8 cellular contexts compared by ENCODE assay signal in the genomic region with DNA sequence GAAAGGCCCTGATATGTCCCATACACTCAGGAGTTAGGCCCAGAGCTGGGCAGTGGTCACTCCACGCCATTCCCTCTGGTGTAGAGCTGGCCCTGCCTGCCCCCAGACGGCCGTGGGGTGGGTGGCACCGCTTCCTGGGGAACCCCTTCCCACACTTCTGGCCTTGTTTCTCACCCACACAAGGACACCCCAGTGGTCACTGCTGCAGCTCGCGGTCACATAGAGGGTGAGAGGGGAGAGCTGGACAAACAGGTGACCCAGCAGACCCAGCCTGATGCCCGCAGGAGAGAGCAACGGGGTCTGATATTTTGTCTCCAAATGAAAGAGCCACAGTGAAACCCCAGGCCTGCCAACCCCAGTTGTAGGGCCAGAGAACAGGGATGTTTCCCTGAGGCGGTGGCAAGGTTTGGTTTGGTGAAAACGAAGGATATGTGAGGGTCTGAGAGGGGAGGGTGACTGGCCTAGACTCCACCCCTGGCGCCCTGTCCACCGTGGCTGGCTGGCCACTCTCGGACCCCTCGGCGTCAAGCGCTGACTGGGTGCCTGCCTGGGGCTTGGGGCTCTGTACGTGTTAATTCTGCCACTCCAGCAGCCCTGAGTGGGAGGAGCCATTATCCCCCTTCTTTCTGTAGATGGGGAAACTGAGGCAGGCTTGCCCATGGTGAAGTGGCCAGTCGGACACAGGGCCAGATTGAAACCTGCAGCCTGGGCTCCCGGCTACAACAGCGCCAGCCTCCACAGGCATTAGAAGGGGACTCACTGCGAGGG.
DNase-seq lines count a peak whose midpoint lies in the region; ATAC-seq, FAIRE-seq and TF ChIP-seq lines count a peak whose summit lies in the region.

No MANE protein-coding gene starts in this region.

- CTCF ChIA-PET in BJ (lab: Yijun Ruan, JAX), result interaction anchor here (0.7 to 7.3 kb wide), 6 partner anchors 37 to 85 kb away, joined by 3 to 77 read pairs (median 4); no protein-coding TSS in a partner anchor

- H3K4me1 ChIP-seq in prostate gland (replicated peaks), result peaks cover 27% of the 10 kb centered on the region

- peak overlapping the region; percentile 100 for H3K9ac ChIP-seq in SK-N-MC (ENCODE audit: insufficient read length)

- TF ChIP-seq CTCF in BJ (IDR thresholded peaks at IDR 0.05; ENCODE audit: insufficient read depth, low read depth, low read length), result no peak
- no peak for TF ChIP-seq CTCF in fibroblast of the aortic adventitia (IDR thresholded peaks at IDR 0.05; ENCODE audit: insufficient read depth, low read length)
- TF ChIP-seq CTCF in prostate gland (IDR thresholded peaks at IDR 0.05), result no peak
- TF ChIP-seq CTCF in D721Med (IDR thresholded peaks at IDR 0.05; ENCODE audit: insufficient read depth, missing control alignments), result no peak

- peak overlapping the region; percentile 98 for H3K4me3 ChIP-seq in BJ (ENCODE audit: low read depth, low read length)
- H3K4me3 ChIP-seq in SK-N-MC, result peak overlapping the region; percentile 89
- H3K4me3 ChIP-seq in fibroblast of the aortic adventitia (ENCODE audit: low read depth, low read length), result peak overlapping the region; percentile 98
- peak overlapping the region; percentile 78 to 93 for H3K4me3 ChIP-seq in prostate gland

- FAIRE-seq in D721Med (lab: Jason Lieb, UNC), result no peak

- DNase-seq in BJ (ENCODE audit: low read depth) (no peak), SK-N-MC (ENCODE audit: low read depth, low spot score) (no peak), fibroblast of the aortic adventitia (ENCODE audit: low read depth) (no peak), prostate gland (ENCODE audit: low spot score) (no peak), COLO668 (lab: John Stamatoyannopoulos, UW; ENCODE audit: unreplicated experiment) (no peak), UCSD-AML1 (lab: John Stamatoyannopoulos, UW; ENCODE audit: unreplicated experiment) (no peak), D721Med (ENCODE audit: insufficient read length, low spot score) (no peak)

- 39% methylated on average over 19 of the region's 21 CpGs for WGBS in prostate gland

- H3K27me3 ChIP-seq in BJ (ENCODE audit: control insufficient read depth, insufficient read depth, low read length) (no peaks in the 10 kb centered on the region), prostate gland (replicated peaks; ENCODE audit: insufficient read depth) (no peaks in the 10 kb centered on the region)

- no peaks in the 10 kb centered on the region for H3K9me3 ChIP-seq in SK-N-MC (ENCODE audit: low read depth, low read length)
- no peaks in the 10 kb centered on the region for H3K9me3 ChIP-seq in prostate gland

- H3K27ac ChIP-seq in SK-N-MC (peak overlapping the region; percentile 98), prostate gland (peak overlapping the region; percentile 96 to 99)

- H3K36me3 ChIP-seq in BJ (ENCODE audit: control insufficient read depth, insufficient read depth, low read length) (peaks cover 40% of the 10 kb centered on the region), SK-N-MC (ENCODE audit: insufficient read depth, low read length) (peaks cover 81% of the 10 kb centered on the region), prostate gland (no peaks in the 10 kb centered on the region)

- no peak for TF ChIP-seq POLR2A in prostate gland (IDR thresholded peaks at IDR 0.05)

- intact Hi-C loops in prostate gland (cut with DNase I), result loop anchor here (5.0 kb wide), 1 partner anchor 33 kb away; no protein-coding TSS in a partner anchor

- ATAC-seq in HG02885 (IDR thresholded peaks at IDR 0.05; ENCODE audit: poor library complexity, unreplicated experiment), result no peak

- POLR2A ChIA-PET in BJ (lab: Charles Lee), result interaction anchor here (0.9 kb wide), 1 partner anchor 10 kb away, joined by 8 read pairs; no protein-coding TSS in a partner anchor
